Comparison of ENCODE assay signal across 9 cellular contexts in the genomic region with DNA sequence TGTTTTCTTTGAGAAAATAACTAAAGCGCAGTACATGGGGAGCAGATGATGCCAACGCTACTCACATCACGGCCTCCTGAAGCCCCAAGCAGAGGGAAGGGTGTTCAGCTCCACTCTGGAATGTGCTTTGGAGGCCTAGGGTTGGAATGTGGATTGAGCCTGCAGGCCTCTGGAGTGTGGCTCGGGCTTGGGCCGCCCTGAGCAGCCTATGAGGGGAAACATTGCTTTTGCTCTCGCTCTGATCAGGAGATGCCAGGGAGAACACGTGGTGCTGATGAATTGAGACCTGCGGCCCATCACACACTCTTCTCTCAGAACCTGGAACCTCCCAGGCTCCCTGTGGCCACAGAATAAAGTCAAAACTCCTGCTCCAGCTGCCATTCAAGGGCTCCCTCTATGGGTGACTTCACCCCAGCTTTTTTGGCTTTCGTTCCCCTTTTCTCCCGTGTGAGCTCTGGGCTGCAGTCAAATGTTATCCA. TPM values are rescaled to one million over a fixed set of nuclear protein-coding genes. Genes with fewer than 3 reads are reported as not detected.
DNase-seq lines count a peak whose midpoint lies in the region; ATAC-seq and TF ChIP-seq lines count a peak whose summit lies in the region.
"Had no signal": no experiment of that assay in that cellular context is flagged by ENCODE, and none has a peak within 500 bp of the region (broad histone marks: within the 10 kb centered on the region; RNA-seq: fewer than 3 reads in every experiment).

No MANE protein-coding gene starts in this region.

- peak; percentile 31 for ATAC-seq in activated T-helper 17 cell treated with anti-CD3 and anti-CD28 coated beads, Interleukin-2, amount 50 U/mL, for 72 hours (replicated peaks)
- ATAC-seq in stimulated activated memory B cell treated with anti-CD40 and anti-IgM and Interleukin-4, amounts not matched to agents 10 μg/mL and 1 μg/mL and 100 μg/mL, for 72 hours: no peak
- ATAC-seq in HG03442 (IDR thresholded peaks at IDR 0.05; ENCODE audit: unreplicated experiment): no peak

- peaks cover 7% of the 10 kb centered on the region for H3K4me1 Mint-ChIP-seq in HFFc6 (ENCODE audit: low read depth)
- peaks cover 12% of the 10 kb centered on the region for H3K4me1 Mint-ChIP-seq in activated T-helper 17 cell treated with anti-CD3 and anti-CD28 coated beads, Interleukin-2, amount 50 U/mL, for 72 hours
- no peaks in the 10 kb centered on the region for H3K4me1 Mint-ChIP-seq in type B pancreatic cell (ENCODE audit: unreplicated experiment)
- H3K4me1 Mint-ChIP-seq in stimulated activated memory B cell treated with anti-CD40 and anti-IgM and Interleukin-4, amounts not matched to agents 10 μg/mL and 1 μg/mL and 100 μg/mL, for 72 hours: no peaks in the 10 kb centered on the region

- DNase-seq in AG08396 (ENCODE audit: low spot score) (peak; percentile 41), HFFc6 (peak; percentile 28), iPS DF 19.7 (ENCODE audit: low read depth, low spot score) (peak; percentile 35), type B pancreatic cell (ENCODE audit: extremely low spot score, unreplicated experiment) (no peak), amniotic stem cell (lab: John Stamatoyannopoulos, UW) (no peak)

- TF ChIP-seq CTCF in HFFc6 (IDR thresholded peaks at IDR 0.05) (peak; percentile 80), type B pancreatic cell (conservative IDR thresholded peaks at IDR 0.05) (peak; percentile 53)

- H3K36me3 Mint-ChIP-seq in HFFc6 (ENCODE audit: low read depth) (no peaks in the 10 kb centered on the region), type B pancreatic cell (no peaks in the 10 kb centered on the region)
- no peaks in the 10 kb centered on the region for H3K36me3 Mint-ChIP-seq in activated T-helper 17 cell treated with anti-CD3 and anti-CD28 coated beads, Interleukin-2, amount 50 U/mL, for 72 hours (ENCODE audit: low read depth)
- H3K36me3 Mint-ChIP-seq in stimulated activated memory B cell treated with anti-CD40 and anti-IgM and Interleukin-4, amounts not matched to agents 10 μg/mL and 1 μg/mL and 100 μg/mL, for 72 hours: no peaks in the 10 kb centered on the region
- H3K36me3 Mint-ChIP-seq: activated naive CD4-positive, alpha-beta T cell treated with anti-CD3 and anti-CD28 coated beads, Interleukin-2, amount 50 U/mL, for 72 hours had no signal

- H3K27ac Mint-ChIP-seq in HFFc6: no peak overlapping the region
- peak overlapping the region; percentile 66 for H3K27ac Mint-ChIP-seq in activated T-helper 17 cell treated with anti-CD3 and anti-CD28 coated beads, Interleukin-2, amount 50 U/mL, for 72 hours
- peak overlapping the region; percentile 46 for H3K27ac Mint-ChIP-seq in type B pancreatic cell
- no peak overlapping the region for H3K27ac Mint-ChIP-seq in stimulated activated memory B cell treated with anti-CD40 and anti-IgM and Interleukin-4, amounts not matched to agents 10 μg/mL and 1 μg/mL and 100 μg/mL, for 72 hours
- H3K27ac Mint-ChIP-seq: activated naive CD4-positive, alpha-beta T cell treated with anti-CD3 and anti-CD28 coated beads, Interleukin-2, amount 50 U/mL, for 72 hours had no signal

- H3K27me3 Mint-ChIP-seq in HFFc6 (ENCODE audit: insufficient read depth): peaks cover 16% of the 10 kb centered on the region
- H3K27me3 Mint-ChIP-seq in activated T-helper 17 cell treated with anti-CD3 and anti-CD28 coated beads, Interleukin-2, amount 50 U/mL, for 72 hours: no peaks in the 10 kb centered on the region
- H3K27me3 Mint-ChIP-seq in type B pancreatic cell: no peaks in the 10 kb centered on the region
- H3K27me3 Mint-ChIP-seq in stimulated activated memory B cell treated with anti-CD40 and anti-IgM and Interleukin-4, amounts not matched to agents 10 μg/mL and 1 μg/mL and 100 μg/mL, for 72 hours: no peaks in the 10 kb centered on the region

- H3K4me3 Mint-ChIP-seq in HFFc6: no peak overlapping the region
- H3K4me3 Mint-ChIP-seq in activated T-helper 17 cell treated with anti-CD3 and anti-CD28 coated beads, Interleukin-2, amount 50 U/mL, for 72 hours: no peak overlapping the region
- no peak overlapping the region for H3K4me3 Mint-ChIP-seq in type B pancreatic cell
- no peak overlapping the region for H3K4me3 Mint-ChIP-seq in stimulated activated memory B cell treated with anti-CD40 and anti-IgM and Interleukin-4, amounts not matched to agents 10 μg/mL and 1 μg/mL and 100 μg/mL, for 72 hours

- no peaks in the 10 kb centered on the region for H3K9me3 Mint-ChIP-seq in HFFc6
- H3K9me3 Mint-ChIP-seq in activated T-helper 17 cell treated with anti-CD3 and anti-CD28 coated beads, Interleukin-2, amount 50 U/mL, for 72 hours: no peaks in the 10 kb centered on the region
- H3K9me3 Mint-ChIP-seq in type B pancreatic cell: no peaks in the 10 kb centered on the region
- no peaks in the 10 kb centered on the region for H3K9me3 Mint-ChIP-seq in stimulated activated memory B cell treated with anti-CD40 and anti-IgM and Interleukin-4, amounts not matched to agents 10 μg/mL and 1 μg/mL and 100 μg/mL, for 72 hours
- H3K9me3 Mint-ChIP-seq: activated naive CD4-positive, alpha-beta T cell treated with anti-CD3 and anti-CD28 coated beads, Interleukin-2, amount 50 U/mL, for 72 hours had no signal

RNA-seq across cellular contexts. Expression of gene CCDC13, which starts 23.3 kb away (rescaled TPM):
- under 1 TPM in 4 of 6 experiments, not detected in 2; 0.17 to 0.47 (median 0.30) TPM for total RNA-seq in HFFc6 (2021; fragmentation: NEBNext Ultra II Directional; extraction: Animal tissue kit (Norgen Biotek cat#: 25700))
- total RNA-seq in activated T-helper 17 cell treated with anti-CD3 and anti-CD28 coated beads, Interleukin-2, amount 50 U/mL, for 72 hours: under 1 TPM in 1 of 2 donors, not detected in 1; 0.24 TPM
- 0.71 and 2.4 TPM in 2 replicates for total RNA-seq in type B pancreatic cell (ENCODE audit: low replicate concordance)

RNA-seq across cellular contexts. Expression of gene HHATL, which starts 47.2 kb away (rescaled TPM):
- not detected for total RNA-seq in HFFc6 (2021; fragmentation: NEBNext Ultra II Directional; extraction: Animal tissue kit (Norgen Biotek cat#: 25700))
- not detected for total RNA-seq in activated T-helper 17 cell treated with anti-CD3 and anti-CD28 coated beads, Interleukin-2, amount 50 U/mL, for 72 hours
- not detected in 2 replicates for total RNA-seq in type B pancreatic cell (ENCODE audit: low replicate concordance)
- total RNA-seq: activated naive CD4-positive, alpha-beta T cell treated with anti-CD3 and anti-CD28 coated beads, Interleukin-2, amount 50 U/mL, for 72 hours had no signal

RNA-seq across cellular contexts. Expression of gene HIGD1A, which starts 54.5 kb away (rescaled TPM):
- total RNA-seq in HFFc6 (2021; fragmentation: NEBNext Ultra II Directional; extraction: Animal tissue kit (Norgen Biotek cat#: 25700)): 100 to 1,000 TPM; 115 to 144 (median 125) TPM
- total RNA-seq in activated T-helper 17 cell treated with anti-CD3 and anti-CD28 coated beads, Interleukin-2, amount 50 U/mL, for 72 hours: 10 to 100 TPM; 46.4 to 84.4 TPM
- total RNA-seq in type B pancreatic cell (ENCODE audit: low replicate concordance): 100 and 130 TPM in 2 replicates

RNA-seq across cellular contexts. Expression of gene ACKR2, which starts 59.5 kb away (rescaled TPM):
- total RNA-seq in HFFc6 (2021; fragmentation: NEBNext Ultra II Directional; extraction: Animal tissue kit (Norgen Biotek cat#: 25700)): under 1 TPM in 3 of 6 experiments, not detected in 3; 0.09 to 0.10 (median 0.10) TPM
- 1 to 10 TPM in 1 of 2 donors, under 1 TPM in 1; 0.77 to 1.3 TPM for total RNA-seq in activated T-helper 17 cell treated with anti-CD3 and anti-CD28 coated beads, Interleukin-2, amount 50 U/mL, for 72 hours
- 3.5 and 3.9 TPM in 2 replicates for total RNA-seq in type B pancreatic cell (ENCODE audit: low replicate concordance)

Comparison
In these comparisons a context has a peak if more than half of its experiments do, and no peak if none do; other contexts are left out.
1. DNase-seq: peak in AG08396 (single experiment), HFFc6 (single experiment) and iPS DF 19.7 (single experiment); none in type B pancreatic cell (single experiment) and amniotic stem cell (single experiment).
2. H3K27ac Mint-ChIP-seq: peak in activated T-helper 17 cell treated with anti-CD3 and anti-CD28 coated beads, Interleukin-2, amount 50 U/mL, for 72 hours (single experiment) and type B pancreatic cell (single experiment); none in HFFc6 (single experiment) and stimulated activated memory B cell treated with anti-CD40 and anti-IgM and Interleukin-4, amounts not matched to agents 10 μg/mL and 1 μg/mL and 100 μg/mL, for 72 hours (single experiment).